In genomic region chr17:2008332-2009126, GRCh38 we compare ENCODE assay signal across 18 cellular contexts.
"Had no signal": no experiment of that assay in that cellular context is flagged by ENCODE, and none has a peak within 500 bp of the region (broad histone marks: within the 10 kb centered on the region; RNA-seq: fewer than 3 reads in every experiment).

No MANE protein-coding gene starts in this region.

- H3K9me3 Mint-ChIP-seq: activated CD8-positive, alpha-beta T cell treated with anti-CD3 and anti-CD28 coated beads for 36 hours; activated naive CD8-positive, alpha-beta T cell treated with anti-CD3 and anti-CD28 coated beads, Interleukin-2, amount 50 U/mL, for 24 hours; activated T-helper 1 cell treated with anti-CD3 and anti-CD28 coated beads, Interleukin-12 subunit alpha, Interleukin-12 subunit beta, Interleukin-2, Interleukin-4 antibody, amounts not matched to agents 30 ng/mL and 10 ng/mL and 1 ng/mL, durations not matched to agents 14 hours and 24 hours and 36 hours; stimulated activated naive CD8-positive, alpha-beta T cell treated with anti-CD3 and anti-CD28 coated beads, Interleukin-15, amount 100 ng/mL, for 72 hours had no signal

- H3K4me3 ChIP-seq: coronary artery, heart left ventricle, left lung, ovary, tibial artery had no signal

- H3K4me3 Mint-ChIP-seq: activated CD8-positive, alpha-beta T cell treated with anti-CD3 and anti-CD28 coated beads for 36 hours; activated naive CD8-positive, alpha-beta T cell treated with anti-CD3 and anti-CD28 coated beads, Interleukin-2, amount 50 U/mL, for 24 hours; activated T-helper 1 cell treated with anti-CD3 and anti-CD28 coated beads, Interleukin-12 subunit alpha, Interleukin-12 subunit beta, Interleukin-2, Interleukin-4 antibody, amounts not matched to agents 30 ng/mL and 10 ng/mL and 1 ng/mL, durations not matched to agents 14 hours and 24 hours and 36 hours; memory B cell; stimulated activated naive CD8-positive, alpha-beta T cell treated with anti-CD3 and anti-CD28 coated beads, Interleukin-15, amount 100 ng/mL, for 72 hours had no signal

- DNase-seq: activated CD8-positive, alpha-beta memory T cell treated with anti-CD3 and anti-CD28 coated beads, Interleukin-2, amount 50 U/mL, for 48 hours; activated CD8-positive, alpha-beta T cell treated with anti-CD3 and anti-CD28 coated beads for 36 hours; activated naive CD4-positive, alpha-beta T cell; activated naive CD8-positive, alpha-beta T cell treated with anti-CD3 and anti-CD28 coated beads, Interleukin-2, amount 50 U/mL, for 24 hours; effector CD4-positive, alpha-beta T cell; heart left ventricle; left lung; ovary; stimulated activated CD4-positive, alpha-beta T cell treated with anti-CD3 and anti-CD28 coated beads, Interleukin-15, amount 100 ng/mL, for 24 hours; stimulated activated CD4-positive, alpha-beta T cell treated with anti-CD3 and anti-CD28 coated beads, Interleukin-4, amount 100 ng/mL, for 4 hours; stimulated activated naive CD8-positive, alpha-beta T cell treated with anti-CD3 and anti-CD28 coated beads, Interleukin-15, amount 100 ng/mL, for 72 hours; SW 1271; T1000; tibial artery had no signal

- H3K36me3 ChIP-seq: heart left ventricle, left lung, ovary, tibial artery had no signal

- H3K4me1 Mint-ChIP-seq: activated naive CD8-positive, alpha-beta T cell treated with anti-CD3 and anti-CD28 coated beads, Interleukin-2, amount 50 U/mL, for 24 hours; memory B cell; stimulated activated naive CD8-positive, alpha-beta T cell treated with anti-CD3 and anti-CD28 coated beads, Interleukin-15, amount 100 ng/mL, for 72 hours had no signal

- H3K36me3 Mint-ChIP-seq: memory B cell had no signal

- H3K27ac ChIP-seq: coronary artery, heart left ventricle, left lung, ovary, tibial artery, VCaP had no signal

- H3K9me3 ChIP-seq: heart left ventricle, left lung, ovary, tibial artery had no signal

- H3K27ac Mint-ChIP-seq: activated CD8-positive, alpha-beta T cell treated with anti-CD3 and anti-CD28 coated beads for 36 hours; activated naive CD8-positive, alpha-beta T cell treated with anti-CD3 and anti-CD28 coated beads, Interleukin-2, amount 50 U/mL, for 24 hours; activated T-helper 1 cell treated with anti-CD3 and anti-CD28 coated beads, Interleukin-12 subunit alpha, Interleukin-12 subunit beta, Interleukin-2, Interleukin-4 antibody, amounts not matched to agents 30 ng/mL and 10 ng/mL and 1 ng/mL, durations not matched to agents 14 hours and 24 hours and 36 hours; memory B cell; stimulated activated naive CD8-positive, alpha-beta T cell treated with anti-CD3 and anti-CD28 coated beads, Interleukin-15, amount 100 ng/mL, for 72 hours had no signal

- ATAC-seq: activated CD8-positive, alpha-beta T cell treated with anti-CD3 and anti-CD28 coated beads for 36 hours; activated naive CD8-positive, alpha-beta T cell treated with anti-CD3 and anti-CD28 coated beads, Interleukin-2, amount 50 U/mL, for 24 hours; heart left ventricle; left lung; stimulated activated naive CD8-positive, alpha-beta T cell treated with anti-CD3 and anti-CD28 coated beads, Interleukin-15, amount 100 ng/mL, for 72 hours had no signal
